9 cellular contexts compared by ENCODE assay signal in genomic region chr14:91413547-91414474, GRCh38. TPM values are rescaled to one million over a fixed set of nuclear protein-coding genes. Genes with fewer than 3 reads are reported as not detected.
DNase-seq lines count a peak whose midpoint lies in the region; ATAC-seq lines count a peak whose summit lies in the region.
"Had no signal": no experiment of that assay in that cellular context is flagged by ENCODE, and none has a peak within 500 bp of the region (broad histone marks: within the 10 kb centered on the region; RNA-seq: fewer than 3 reads in every experiment).

No MANE protein-coding gene starts in this region.

- peak overlapping the region; percentile 89 to 90 for H3K4me3 ChIP-seq in duodenal mucosa (ENCODE audit: low read depth in 1 of 2, low read length in 2 of 2)
- peak overlapping the region in 2 of 7 experiments; percentile 6 to 59 for H3K4me3 ChIP-seq in skin epidermis

- H3K36me3 ChIP-seq in duodenal mucosa (ENCODE audit: control insufficient read depth in 1 of 2, insufficient read depth in 2 of 2, low read length in 2 of 2), result peaks cover 0 to 1% of the 10 kb centered on the region in 2 donors

- peaks cover 51 to 59% of the 10 kb centered on the region in 2 donors for H3K4me1 ChIP-seq in duodenal mucosa (ENCODE audit: control insufficient read depth in 1 of 2, insufficient read depth in 2 of 2, low read length in 2 of 2)

- no peaks in the 10 kb centered on the region for H3K27me3 ChIP-seq in duodenal mucosa (ENCODE audit: control insufficient read depth in 1 of 2, insufficient read depth in 2 of 2, low read length in 2 of 2)

- H3K9me3 ChIP-seq in duodenal mucosa (ENCODE audit: control insufficient read depth in 1 of 2, low read length in 2 of 2), result no peaks in the 10 kb centered on the region

- ATAC-seq in GM18870 (IDR thresholded peaks at IDR 0.05; ENCODE audit: unreplicated experiment), result no peak

- peak; percentile 32 for DNase-seq in HT-29 (ENCODE audit: low spot score)
- peak; percentile 98 for DNase-seq in NCI-H748 (lab: John Stamatoyannopoulos, UW; ENCODE audit: unreplicated experiment)
- no peak for DNase-seq in C1 segment of cervical spinal cord (lab: John Stamatoyannopoulos, UW)
- DNase-seq in hippocampal formation (lab: John Stamatoyannopoulos, UW), result no peak
- DNase-seq in A172 (ENCODE audit: low spot score), result no peak
- DNase-seq: SIG-M5 had no signal

- H3K27ac ChIP-seq in duodenal mucosa (ENCODE audit: low read depth, low read length) (peak overlapping the region; percentile 22), skin epidermis (peak overlapping the region in 15 of 21 experiments; percentile 15 to 97 (median 55))

- peak overlapping the region in 1 of 2 donors; percentile 56 for H3K9ac ChIP-seq in duodenal mucosa (ENCODE audit: low read depth in 1 of 2, low read length in 2 of 2)

RNA-seq across cellular contexts. Expression of gene CCDC88C, which starts 3.8 kb away (rescaled TPM):
- 41.7 and 45.3 TPM in 2 replicates for total RNA-seq in HT-29 (2014; rRNA removed; shearing (Covaris generic))
- total RNA-seq in A172 (2014; rRNA removed; shearing (Covaris generic)), result 2.5 and 4.7 TPM in 2 replicates

Comparison
In these comparisons a context has a peak if more than half of its experiments do, and no peak if none do; other contexts are left out.
1. DNase-seq: peak in HT-29 (single experiment) and NCI-H748 (single experiment); none in C1 segment of cervical spinal cord (0 of 14), hippocampal formation (0 of 2) and A172 (single experiment).